9 cellular contexts compared by ENCODE assay signal in genomic region chr4:5711479-5712184, GRCh38. TPM values are rescaled to one million over a fixed set of nuclear protein-coding genes. Genes with fewer than 3 reads are reported as not detected.
A peak's percentile ranks its signal among the peaks of the same experiment; 100 is the strongest.
DNase-seq lines count a peak whose midpoint lies in the region; ATAC-seq and TF ChIP-seq lines count a peak whose summit lies in the region.
"Had no signal": no experiment of that assay in that cellular context is flagged by ENCODE, and none has a peak within 500 bp of the region (broad histone marks: within the 10 kb centered on the region; RNA-seq: fewer than 3 reads in every experiment).

No MANE protein-coding gene starts in this region.

- H3K27ac ChIP-seq in BLaER1, result peak overlapping the region; percentile 55
- peak overlapping the region in 2 of 4 donors; percentile 38 to 71 for H3K27ac ChIP-seq in upper lobe of left lung

- peaks cover 43% of the 10 kb centered on the region for H3K4me1 ChIP-seq in BLaER1
- peaks cover 3 to 17% (median 14%) of the 10 kb centered on the region in 4 donors for H3K4me1 ChIP-seq in upper lobe of left lung

- no peak for DNase-seq in astrocyte of the cerebellum (ENCODE audit: low read depth)
- DNase-seq in iris pigment epithelial cell (ENCODE audit: low read depth), result peak; percentile 68
- peak in 1 of 2 donors; percentile 25 for DNase-seq in upper lobe of left lung
- no peak for DNase-seq in kidney glomerular epithelial cell (lab: John Stamatoyannopoulos, UW)
- DNase-seq in SKM-1 treated with dmso at 0.1 percent for 144 hours (lab: John Stamatoyannopoulos, UW; ENCODE audit: unreplicated experiment), result no peak
- DNase-seq: naive B cell had no signal

- H3K27me3 ChIP-seq in BLaER1 (no peaks in the 10 kb centered on the region), upper lobe of left lung (peaks cover 0 to 5% (median 1%) of the 10 kb centered on the region in 4 donors)

- TF ChIP-seq EP300 in upper lobe of left lung (IDR thresholded peaks at IDR 0.05), result no peak

- peak overlapping the region; percentile 68 for H3K4me2 ChIP-seq in BLaER1

- TF ChIP-seq CTCF in astrocyte of the cerebellum (IDR thresholded peaks at IDR 0.05; ENCODE audit: low read depth, low read length, missing control alignments) (no peak), upper lobe of left lung (IDR thresholded peaks at IDR 0.05) (no peak)

- H4K20me1 ChIP-seq in BLaER1, result 0 out of 2 replicates have a peak, but pooled peaks cover 10% of the 10 kb centered on the region

- no peak for TF ChIP-seq POLR2A in upper lobe of left lung (IDR thresholded peaks at IDR 0.05)

- in situ Hi-C loops in astrocyte of the cerebellum (cut with HindIII; ENCODE audit: low sequenced_read_pairs), result no loop called here

- H3K36me3 ChIP-seq in BLaER1 (peaks cover 6% of the 10 kb centered on the region; the same call in 1 of the 2 replicates), upper lobe of left lung (no peaks in the 10 kb centered on the region)

- peak overlapping the region; percentile 63 for H3K9ac ChIP-seq in BLaER1

- peak; percentile 5 for ATAC-seq in HG03039 (IDR thresholded peaks at IDR 0.05; ENCODE audit: unreplicated experiment)
- peak in 1 of 2 donors; percentile 2 for ATAC-seq in upper lobe of left lung (ENCODE audit: low FRiP score in 2 of 2)
- no peak for ATAC-seq in HG03439 (IDR thresholded peaks at IDR 0.05; ENCODE audit: unreplicated experiment)

- H3K9me3 ChIP-seq in BLaER1 (peaks cover 18% of the 10 kb centered on the region), upper lobe of left lung (peaks cover 0 to 3% (median 0%) of the 10 kb centered on the region in 4 donors)

- peak overlapping the region; percentile 72 for H3K4me3 ChIP-seq in BLaER1
- H3K4me3 ChIP-seq in astrocyte of the cerebellum (ENCODE audit: low read depth, low read length), result peak overlapping the region; percentile 56
- H3K4me3 ChIP-seq in upper lobe of left lung, result peak overlapping the region; percentile 28 to 59 (median 55)

- 24 to 45% methylated on average over 14 to 40 of the region's 52 CpGs for WGBS in upper lobe of left lung, 2 donors

RNA-seq across cellular contexts. Expression of gene EVC, which starts 0.6 kb away (rescaled TPM):
- 10 to 100 TPM; 25.6 to 65.1 (median 36.2) TPM for total RNA-seq in upper lobe of left lung

RNA-seq across cellular contexts. Expression of gene EVC2, which starts 3.3 kb away (rescaled TPM):
- 10 to 100 TPM in 2 of 6 donors, 1 to 10 TPM in 4; 3.2 to 26.2 (median 5.6) TPM for total RNA-seq in upper lobe of left lung
